Comparison of ENCODE assay signal across 8 cellular contexts in the genomic region with DNA sequence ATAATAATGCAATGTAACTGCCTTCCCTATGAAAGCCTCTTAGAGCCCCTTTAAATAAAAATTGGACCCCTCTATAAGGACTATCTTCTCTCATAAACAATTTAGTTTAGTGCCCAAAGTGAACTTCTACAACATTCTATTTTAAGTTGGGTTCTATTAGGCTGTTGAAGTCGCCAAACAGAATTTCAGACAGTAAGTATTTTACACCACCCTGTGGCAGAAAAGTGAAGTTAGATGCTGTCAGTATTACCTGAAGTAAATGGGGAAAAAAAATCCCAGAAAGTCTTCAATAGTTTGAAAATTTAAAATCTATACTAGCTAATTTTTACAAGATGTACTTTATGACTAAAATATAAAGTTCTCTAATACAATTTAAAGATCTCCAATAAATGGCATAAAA. TPM values are rescaled to one million over a fixed set of nuclear protein-coding genes. Genes with fewer than 3 reads are reported as not detected.
DNase-seq lines count a peak whose midpoint lies in the region; ATAC-seq, FAIRE-seq and TF ChIP-seq lines count a peak whose summit lies in the region.

No MANE protein-coding gene starts in this region.

- H4K20me1 ChIP-seq in GM23248 (ENCODE audit: insufficient read depth), result no peaks in the 10 kb centered on the region

- ATAC-seq in A549, result peak in 1 of 2 experiments; percentile 72; a peak in 4 of 6 replicates
- ATAC-seq in SK-N-SH treated with all-trans-retinoic acid at 6 μM for 48 hours, result peak; percentile 78
- no peak for ATAC-seq in HG02571 (IDR thresholded peaks at IDR 0.05; ENCODE audit: unreplicated experiment)
- ATAC-seq in HG03196 (IDR thresholded peaks at IDR 0.05; ENCODE audit: unreplicated experiment), result no peak

- H3K9me3 ChIP-seq in A549 (no peaks in the 10 kb centered on the region), GM23248 (ENCODE audit: low read depth) (no peaks in the 10 kb centered on the region)

- peak; percentile 49 to 59 for TF ChIP-seq RAD21 in A549 (conservative IDR thresholded peaks at IDR 0.05 in 1 of 2, IDR thresholded peaks at IDR 0.05 in 1 of 2)

- H3K9ac ChIP-seq in GM23248, result no peak overlapping the region

- H3K4me2 ChIP-seq in A549 (no peak overlapping the region), GM23248 (ENCODE audit: unreplicated experiment) (no peak overlapping the region)

- TF ChIP-seq CTCF in A549 (IDR thresholded peaks at IDR 0.05), result peak; percentile 54
- TF ChIP-seq CTCF in GM10248 (IDR thresholded peaks at IDR 0.05; ENCODE audit: control extremely low read depth, extremely low read depth, low read depth, missing control alignments), result no peak

- TF ChIP-seq POLR2A in A549 (IDR thresholded peaks at IDR 0.05; ENCODE audit: low read length), result no peak

- no peak overlapping the region for H3K27ac ChIP-seq in A549
- H3K27ac ChIP-seq in GM23248, result no peak overlapping the region

- H3K9me2 ChIP-seq in GM23248 (ENCODE audit: insufficient read depth), result no peaks in the 10 kb centered on the region

- TF ChIP-seq EP300 in A549 (IDR thresholded peaks at IDR 0.05), result no peak

- DNase-seq in A549 (ENCODE audit: low read depth in 1 of 2, low spot score in 1 of 2), result peak; percentile 12 to 21
- DNase-seq in GM23248, result peak; percentile 44
- DNase-seq in iPS-NIHi7 (ENCODE audit: extremely low spot score), result peak; percentile 9
- no peak for DNase-seq in GM10248 (ENCODE audit: extremely low spot score)
- DNase-seq in DMS153 treated with DMSO at 0.1 percent for 48 hours (lab: John Stamatoyannopoulos, UW; ENCODE audit: unreplicated experiment), result no peak

- no peak overlapping the region for H2AFZ ChIP-seq in GM23248

- H3K27me3 ChIP-seq in GM23248 (replicated peaks; ENCODE audit: insufficient read depth), result no peaks in the 10 kb centered on the region

- no peaks in the 10 kb centered on the region for H3F3A ChIP-seq in GM23248 (ENCODE audit: insufficient read depth)

- H3K4me1 ChIP-seq in A549 (no peaks in the 10 kb centered on the region), GM23248 (ENCODE audit: insufficient read depth) (no peaks in the 10 kb centered on the region)

- H3K36me3 ChIP-seq in GM23248 (ENCODE audit: low read depth), result no peaks in the 10 kb centered on the region

- H3K4me3 ChIP-seq in A549 (no peak overlapping the region), GM23248 (no peak overlapping the region)

- in situ Hi-C loops in GM23248 (cut with MboI), result no loop called here

- H3K79me2 ChIP-seq in GM23248 (ENCODE audit: insufficient read depth), result no peaks in the 10 kb centered on the region

- CTCF ChIA-PET in A549 (lab: Yijun Ruan, JAX) (interaction anchor here (1.1 to 1.3 kb wide), 4 partner anchors 20 to 140 kb away, joined by 3 to 4 read pairs (median 3); no protein-coding TSS in a partner anchor), GM10248 (lab: Yijun Ruan, JAX) (no interaction called here)

- POLR2A ChIA-PET in A549 (lab: Yijun Ruan, JAX), result no interaction called here
- POLR2A ChIA-PET in GM10248 (lab: Yijun Ruan, JAX), result no interaction called here

- FAIRE-seq in A549 (lab: Jason Lieb, UNC), result peak; percentile 72

- WGBS in A549 (ENCODE audit: missing lambda C conversion rate), result 15% methylated on average over 1 of the region's 1 CpG
- 5 to 9% methylated on average over 1 of the region's 1 CpG for WGBS in GM23248 (ENCODE audit: low coverage in 1 of 2, low lambda C conversion rate in 2 of 2, missing lambda C conversion rate in 2 of 2), 2 experiments

TF ChIP-seq in A549, 52 proteins besides CTCF, POLR2A, EP300 and RAD21:
- TF ChIP-seq, protein P1, sequence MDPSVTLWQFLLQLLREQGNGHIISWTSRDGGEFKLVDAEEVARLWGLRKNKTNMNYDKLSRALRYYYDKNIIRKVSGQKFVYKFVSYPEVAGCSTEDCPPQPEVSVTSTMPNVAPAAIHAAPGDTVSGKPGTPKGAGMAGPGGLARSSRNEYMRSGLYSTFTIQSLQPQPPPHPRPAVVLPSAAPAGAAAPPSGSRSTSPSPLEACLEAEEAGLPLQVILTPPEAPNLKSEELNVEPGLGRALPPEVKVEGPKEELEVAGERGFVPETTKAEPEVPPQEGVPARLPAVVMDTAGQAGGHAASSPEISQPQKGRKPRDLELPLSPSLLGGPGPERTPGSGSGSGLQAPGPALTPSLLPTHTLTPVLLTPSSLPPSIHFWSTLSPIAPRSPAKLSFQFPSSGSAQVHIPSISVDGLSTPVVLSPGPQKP (IDR thresholded peaks at IDR 0.05; ENCODE audit: low read depth, low read length), result no peak
- TF ChIP-seq EHMT2 (IDR thresholded peaks at IDR 0.05; ENCODE audit: low read depth), result no peak
- no peak for TF ChIP-seq KDM5A (IDR thresholded peaks at IDR 0.05)
- peak; percentile 42; the same call in 1 of the 3 replicates for TF ChIP-seq SMC3 (IDR thresholded peaks at IDR 0.05)
- no peak for TF ChIP-seq CEBPB (IDR thresholded peaks at IDR 0.05)
- no peak for TF ChIP-seq CHD4 (IDR thresholded peaks at IDR 0.05; ENCODE audit: borderline replicate concordance)
TF ChIP-seq in A549: peak in this region for 1.

TF ChIP-seq in SK-N-SH treated with all-trans-retinoic acid at 6 μM for 48 hours, 23 proteins besides CTCF, POLR2A, EP300 and RAD21:
- TF ChIP-seq ZC3H10 (CRISPR knock-in tag; IDR thresholded peaks at IDR 0.05) (no peak), PPARA (CRISPR knock-in tag; IDR thresholded peaks at IDR 0.05; ENCODE audit: borderline replicate concordance) (no peak), BACH2 (CRISPR knock-in tag; IDR thresholded peaks at IDR 0.05; ENCODE audit: borderline replicate concordance) (no peak), SNAI2 (CRISPR knock-in tag; IDR thresholded peaks at IDR 0.05) (no peak), ZNF565 (CRISPR knock-in tag; conservative IDR thresholded peaks at IDR 0.05; ENCODE audit: low read depth) (no peak)
- TF ChIP-seq, protein P2, sequence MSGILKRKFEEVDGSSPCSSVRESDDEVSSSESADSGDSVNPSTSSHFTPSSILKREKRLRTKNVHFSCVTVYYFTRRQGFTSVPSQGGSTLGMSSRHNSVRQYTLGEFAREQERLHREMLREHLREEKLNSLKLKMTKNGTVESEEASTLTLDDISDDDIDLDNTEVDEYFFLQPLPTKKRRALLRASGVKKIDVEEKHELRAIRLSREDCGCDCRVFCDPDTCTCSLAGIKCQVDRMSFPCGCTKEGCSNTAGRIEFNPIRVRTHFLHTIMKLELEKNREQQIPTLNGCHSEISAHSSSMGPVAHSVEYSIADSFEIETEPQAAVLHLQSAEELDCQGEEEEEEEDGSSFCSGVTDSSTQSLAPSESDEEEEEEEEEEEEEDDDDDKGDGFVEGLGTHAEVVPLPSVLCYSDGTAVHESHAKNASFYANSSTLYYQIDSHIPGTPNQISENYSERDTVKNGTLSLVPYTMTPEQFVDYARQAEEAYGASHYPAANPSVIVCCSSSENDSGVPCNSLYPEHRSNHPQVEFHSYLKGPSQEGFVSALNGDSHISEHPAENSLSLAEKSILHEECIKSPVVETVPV (CRISPR knock-in tag; IDR thresholded peaks at IDR 0.05), result no peak

RNA-seq across cellular contexts. Expression of a gene that starts 29.5 kb away (rescaled TPM):
- polyA plus RNA-seq in A549 (2011; rRNA removed) (22.4 and 32.8 TPM in 2 replicates), A549 (2017; fragmentation: RNase III; extraction: RNeasy Plus Mini Kit Qiagen cat#74134 plus additional on column Dnase treatment) (21.2 to 23.7 TPM (median 23.3 TPM) in 3 replicates), GM23248 (2016; fragmentation: Nextera tagmentation; extraction: Ambion mirVana) (17.2 and 19.8 TPM in 2 replicates)
- 14.1 and 14.6 TPM in 2 replicates for polyA plus RNA-seq in A549 (2012; cell fraction: cytosol; rRNA removed)
- 10.3 and 12.5 TPM in 2 replicates for polyA plus RNA-seq in A549 (2012; cell fraction: nucleus; rRNA removed)
- polyA minus RNA-seq in A549 (2011; rRNA and poly(A)+ RNA removed), result 5.3 and 6.7 TPM in 2 replicates
- 17.2 and 23.1 TPM in 2 replicates for total RNA-seq in GM23248 (2014; rRNA removed; shearing (Covaris generic))

Comparison
In these comparisons a context has a peak if more than half of its experiments do, and no peak if none do; other contexts are left out.
1. DNase-seq: peak in A549 (2 of 2), GM23248 (single experiment) and iPS-NIHi7 (single experiment); none in GM10248 (single experiment) and DMS153 treated with DMSO at 0.1 percent for 48 hours (single experiment).